ENCODE assay signal across 20 cellular contexts in genomic region chr22:28734393-28734792, GRCh38.
"Had no signal": no experiment of that assay in that cellular context is flagged by ENCODE, and none has a peak within 500 bp of the region (broad histone marks: within the 10 kb centered on the region; RNA-seq: fewer than 3 reads in every experiment).

No MANE protein-coding gene starts in this region.

- H3K27ac Mint-ChIP-seq: activated B cell treated with CpG ODN at 0.5 μM for 24 hours; activated CD8-positive, alpha-beta T cell treated with anti-CD3 and anti-CD28 coated beads for 36 hours; activated naive CD4-positive, alpha-beta T cell treated with anti-CD3 and anti-CD28 coated beads, Interleukin-2, amount 50 U/mL, for 72 hours; natural killer cell treated with Interleukin-12 subunit alpha and Interleukin-12 subunit beta and Interleukin-15 and Interleukin-18, amount 100 ng/mL, for 72 hours had no signal

- ATAC-seq: activated CD8-positive, alpha-beta T cell treated with anti-CD3 and anti-CD28 coated beads for 36 hours; activated naive CD4-positive, alpha-beta T cell treated with anti-CD3 and anti-CD28 coated beads, Interleukin-2, amount 50 U/mL, for 72 hours; activated T-cell treated with anti-CD3 and anti-CD28 coated beads, Interleukin-2, amount 50 U/mL, for 4 hours; esophagus mucosa; left cardiac atrium; mucosa of descending colon; natural killer cell treated with Interleukin-12 subunit alpha and Interleukin-12 subunit beta and Interleukin-15 and Interleukin-18, amount 100 ng/mL, for 72 hours; right cardiac atrium had no signal

- H3K9me3 ChIP-seq: breast epithelium, mucosa of descending colon, transverse colon had no signal

- DNase-seq: activated B cell treated with CpG ODN at 0.5 μM for 24 hours; activated CD4-positive, alpha-beta T cell treated with anti-CD3 and anti-CD28 coated beads, Interleukin-2, amount 50 U/mL, for 1 hour; activated CD8-positive, alpha-beta T cell treated with anti-CD3 and anti-CD28 coated beads for 36 hours; activated naive CD4-positive, alpha-beta T cell; activated T-cell treated with anti-CD3 and anti-CD28 coated beads, Interleukin-2, amount 50 U/mL, for 4 hours; central memory CD4-positive, alpha-beta T cell; foreskin fibroblast; head of caudate nucleus; hippocampal formation; left cardiac atrium; mucosa of descending colon; posterior cingulate gyrus; right cardiac atrium; stimulated activated naive CD4-positive, alpha-beta T cell treated with Interleukin-2 at 50 U/mL for 16 hours; T-helper 2 cell; transverse colon had no signal

- H3K27me3 Mint-ChIP-seq: activated B cell treated with CpG ODN at 0.5 μM for 24 hours; activated CD8-positive, alpha-beta T cell treated with anti-CD3 and anti-CD28 coated beads for 36 hours; natural killer cell treated with Interleukin-12 subunit alpha and Interleukin-12 subunit beta and Interleukin-15 and Interleukin-18, amount 100 ng/mL, for 72 hours had no signal

- H3K9me3 Mint-ChIP-seq: activated B cell treated with CpG ODN at 0.5 μM for 24 hours; activated CD8-positive, alpha-beta T cell treated with anti-CD3 and anti-CD28 coated beads for 36 hours; activated naive CD4-positive, alpha-beta T cell treated with anti-CD3 and anti-CD28 coated beads, Interleukin-2, amount 50 U/mL, for 72 hours; activated T-cell treated with anti-CD3 and anti-CD28 coated beads, Interleukin-2, amount 50 U/mL, for 4 hours; natural killer cell treated with Interleukin-12 subunit alpha and Interleukin-12 subunit beta and Interleukin-15 and Interleukin-18, amount 100 ng/mL, for 72 hours had no signal

- H3K4me3 Mint-ChIP-seq: activated B cell treated with CpG ODN at 0.5 μM for 24 hours; activated CD8-positive, alpha-beta T cell treated with anti-CD3 and anti-CD28 coated beads for 36 hours; activated T-cell treated with anti-CD3 and anti-CD28 coated beads, Interleukin-2, amount 50 U/mL, for 4 hours; natural killer cell treated with Interleukin-12 subunit alpha and Interleukin-12 subunit beta and Interleukin-15 and Interleukin-18, amount 100 ng/mL, for 72 hours had no signal
